ENCODE assay signal across 8 cellular contexts in the genomic region with DNA sequence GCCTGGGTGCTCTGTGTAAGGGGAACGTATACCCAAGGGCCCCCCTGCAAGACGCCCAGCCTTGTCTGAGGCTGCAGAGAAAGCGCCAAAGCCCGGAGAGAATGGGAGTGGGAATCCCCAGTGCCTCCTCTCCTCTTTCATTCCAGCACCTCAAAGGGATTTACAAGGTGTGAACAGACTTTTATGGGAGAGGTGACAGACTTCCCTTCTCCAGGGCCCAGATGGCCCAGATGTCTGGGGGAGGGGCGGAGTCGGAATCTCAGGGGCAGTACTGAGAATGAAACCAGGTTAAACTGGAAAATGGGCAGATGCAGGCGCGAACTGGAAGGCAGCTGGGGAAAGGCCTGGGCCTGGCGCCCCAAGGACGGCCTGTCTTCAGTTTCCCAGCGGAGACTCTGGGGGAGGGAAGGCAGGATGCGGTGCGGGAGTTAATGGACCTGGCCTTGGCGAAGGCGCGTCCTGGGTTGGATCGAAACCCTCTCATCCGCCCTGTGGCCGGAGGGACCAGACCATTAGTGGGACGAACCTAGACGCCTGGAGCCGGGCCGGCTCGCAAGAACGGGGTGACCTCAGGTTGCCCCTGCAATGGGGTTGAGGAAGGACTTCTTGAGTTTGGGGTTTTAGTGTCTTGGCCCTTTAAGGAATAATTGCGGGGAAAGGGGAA. TPM values are rescaled to one million over a fixed set of nuclear protein-coding genes. Genes with fewer than 3 reads are reported as not detected.
DNase-seq lines count a peak whose midpoint lies in the region; ATAC-seq and TF ChIP-seq lines count a peak whose summit lies in the region.

No MANE protein-coding gene starts in this region.

- H3K27ac ChIP-seq in OCI-LY7 (ENCODE audit: low read depth, low read length, poor library complexity, severe bottlenecking), result peak overlapping the region; percentile 74
- peak overlapping the region; percentile 21 for H3K27ac ChIP-seq in brain microvascular endothelial cell
- peak overlapping the region; percentile 77 to 93 (median 85) for H3K27ac ChIP-seq in right lobe of liver
- H3K27ac ChIP-seq in substantia nigra (ENCODE audit: low read depth, low read length, poor library complexity, severe bottlenecking), result peak overlapping the region; percentile 80

- H3K36me3 ChIP-seq in OCI-LY7 (ENCODE audit: insufficient read depth, low read length) (no peaks in the 10 kb centered on the region), brain microvascular endothelial cell (replicated peaks) (peaks cover 10% of the 10 kb centered on the region), right lobe of liver (peaks cover 0 to 9% (median 0%) of the 10 kb centered on the region in 4 donors)

- no peaks in the 10 kb centered on the region for H3K27me3 ChIP-seq in brain microvascular endothelial cell (replicated peaks)
- no peaks in the 10 kb centered on the region for H3K27me3 ChIP-seq in right lobe of liver

- TF ChIP-seq CTCF in OCI-LY7 (conservative IDR thresholded peaks at IDR 0.05; ENCODE audit: low read length) (peak; percentile 66; the same call in 1 of the 2 replicates), brain microvascular endothelial cell (IDR thresholded peaks at IDR 0.05; ENCODE audit: low read depth, low read length, missing control alignments) (no peak), right lobe of liver (IDR thresholded peaks at IDR 0.05) (no peak)

- in situ Hi-C loops in brain microvascular endothelial cell (cut with HindIII; ENCODE audit: low pct_ligation_motif_present, low sequenced_read_pairs) (no loop called here), G401 (cut with HindIII; ENCODE audit: low sequenced_read_pairs) (no loop called here)

- intact Hi-C loops in OCI-LY7 (cut with micrococcal nuclease; ENCODE audit: unreplicated experiment), result loop anchor here (1.0 to 5.0 kb wide), 5 partner anchors 14 to 137 kb away; a partner anchor contains a TSS
- intact Hi-C loops in right lobe of liver (cut with DNase I), result loop anchor here in 1 of 2 donors (10.0 kb wide), 1 partner anchor 126 kb away; no protein-coding TSS in a partner anchor

- no peaks in the 10 kb centered on the region for H3K9me3 ChIP-seq in OCI-LY7 (ENCODE audit: low read length)
- no peaks in the 10 kb centered on the region for H3K9me3 ChIP-seq in right lobe of liver

- POLR2A ChIA-PET in OCI-LY7 (lab: Charles Lee), result interaction anchor here (1.0 to 1.8 kb wide), 2 partner anchors 101 to 125 kb away, joined by 3 to 6 read pairs; no protein-coding TSS in a partner anchor

- peak overlapping the region; percentile 78 for H3K4me2 ChIP-seq in OCI-LY7 (ENCODE audit: low read length)

- H2AFZ ChIP-seq in OCI-LY7 (ENCODE audit: low read length), result peak overlapping the region; percentile 68

- no peak for TF ChIP-seq POLR2A in right lobe of liver (IDR thresholded peaks at IDR 0.05)

- BruUV-seq in OCI-LY7 (replicated peaks; lab: Mats Ljungman, UMichigan), result no TSS peak

- peaks cover 13% of the 10 kb centered on the region; the same call in 1 of the 2 replicates for H3K79me2 ChIP-seq in OCI-LY7 (ENCODE audit: insufficient read depth, low read depth, low read length)

- no peak for ATAC-seq in right lobe of liver

- peaks cover 53% of the 10 kb centered on the region for H3K4me1 ChIP-seq in OCI-LY7 (ENCODE audit: insufficient read depth, low read length, poor library complexity, severe bottlenecking)
- H3K4me1 ChIP-seq in right lobe of liver, result peaks cover 4 to 35% (median 18%) of the 10 kb centered on the region in 4 donors

- H3K9me2 ChIP-seq in OCI-LY7 (ENCODE audit: insufficient read depth, low read length), result no peaks in the 10 kb centered on the region

- H3K4me3 ChIP-seq in OCI-LY7 (ENCODE audit: low read depth, low read length, poor library complexity, severe bottlenecking) (peak overlapping the region; percentile 48), brain microvascular endothelial cell (ENCODE audit: low read depth, low read length) (peak overlapping the region; percentile 38), right lobe of liver (peak overlapping the region; percentile 15 to 72 (median 52))

- CTCF ChIA-PET in OCI-LY7 (lab: Charles Lee; ENCODE audit: unreplicated experiment), result interaction anchor here (0.7 kb wide), 1 partner anchor 125 kb away, joined by 4 read pairs; no protein-coding TSS in a partner anchor

- H4K20me1 ChIP-seq in OCI-LY7 (ENCODE audit: insufficient read depth, low read length), result no peaks in the 10 kb centered on the region

- DNase-seq in DMS114 treated with DMSO at 0.1 percent for 48 hours (lab: John Stamatoyannopoulos, UW; ENCODE audit: unreplicated experiment), result peak; percentile 21
- DNase-seq in OCI-LY7 (ENCODE audit: low spot score), result peak; percentile 30
- no peak for DNase-seq in brain microvascular endothelial cell
- DNase-seq in right lobe of liver, result peak in 2 of 3 donors; percentile 59 to 74
- DNase-seq in substantia nigra (lab: John Stamatoyannopoulos, UW), result peak in 6 of 49 donors; percentile 33 to 58 (median 49)
- no peak for DNase-seq in kidney tubule cell (ENCODE audit: low spot score)
- DNase-seq in NCI-H1694 treated with DMSO at 0.1 percent for 48 hours (lab: John Stamatoyannopoulos, UW), result no peak
- no peak for DNase-seq in G401 (ENCODE audit: low spot score)

- 2% methylated on average over 19 of the region's 26 CpGs for WGBS in right lobe of liver (ENCODE audit: insufficient coverage, low coverage, low lambda C conversion rate, missing lambda C conversion rate)

RNA-seq across cellular contexts. Expression of a gene that starts 0.6 kb away (rescaled TPM):
- 16.1 and 22.2 TPM in 2 replicates for total RNA-seq in OCI-LY7 (2014; rRNA removed; shearing (Covaris generic))
- total RNA-seq in OCI-LY7 (2022), result 19.9 TPM in 2 replicates
- total RNA-seq in right lobe of liver, result 10 to 100 TPM in 2 of 6 experiments, 1 to 10 TPM in 4; 7.5 to 14.9 (median 9.3) TPM
- 74.8 and 108 TPM in 2 replicates for total RNA-seq in G401 (2014; rRNA removed; shearing (Covaris generic))

RNA-seq across cellular contexts. Expression of a gene that starts 1.5 kb away (rescaled TPM):
- total RNA-seq in OCI-LY7 (2014; rRNA removed; shearing (Covaris generic)), result 77.5 and 88.3 TPM in 2 replicates
- 63.2 and 73.2 TPM in 2 replicates for total RNA-seq in OCI-LY7 (2022)
- 10 to 100 TPM; 22.3 to 53.0 (median 41.3) TPM for total RNA-seq in right lobe of liver
- total RNA-seq in G401 (2014; rRNA removed; shearing (Covaris generic)), result 27.5 and 34.7 TPM in 2 replicates

RNA-seq across cellular contexts. Expression of a gene that starts 18.4 kb away (rescaled TPM):
- 0.13 and 0.57 TPM in 2 replicates for total RNA-seq in OCI-LY7 (2014; rRNA removed; shearing (Covaris generic))
- total RNA-seq in OCI-LY7 (2022) (0.74 TPM in 1 of 2 replicates, not detected in the other), right lobe of liver (over 10,000 TPM; 10,569 to 17,502 (median 15,749) TPM)
- total RNA-seq in G401 (2014; rRNA removed; shearing (Covaris generic)), result 2.1 and 2.3 TPM in 2 replicates

RNA-seq across cellular contexts. Expression of a gene that starts 28.4 kb away (rescaled TPM):
- 7.8 and 8.5 TPM in 2 replicates for total RNA-seq in OCI-LY7 (2014; rRNA removed; shearing (Covaris generic))
- 9.8 and 13.3 TPM in 2 replicates for total RNA-seq in OCI-LY7 (2022)
- 1 to 10 TPM in 4 of 6 experiments, under 1 TPM in 2; 0.72 to 2.3 (median 1.3) TPM for total RNA-seq in right lobe of liver
- total RNA-seq in G401 (2014; rRNA removed; shearing (Covaris generic)), result 12.2 and 16.1 TPM in 2 replicates

RNA-seq across cellular contexts. Expression of a gene that starts 33.6 kb away (rescaled TPM):
- total RNA-seq in OCI-LY7 (2014; rRNA removed; shearing (Covaris generic)), result 76.1 and 90.7 TPM in 2 replicates
- total RNA-seq in OCI-LY7 (2022) (92.7 and 107 TPM in 2 replicates), right lobe of liver (1 to 10 TPM; 1.1 to 7.9 (median 3.1) TPM)
- not detected in 2 replicates for total RNA-seq in G401 (2014; rRNA removed; shearing (Covaris generic))

Comparison
In these comparisons a context has a peak if more than half of its experiments do, and no peak if none do; other contexts are left out.
1. DNase-seq: peak in DMS114 treated with DMSO at 0.1 percent for 48 hours (single experiment), OCI-LY7 (single experiment) and right lobe of liver (2 of 3); none in brain microvascular endothelial cell (single experiment), kidney tubule cell (single experiment), NCI-H1694 treated with DMSO at 0.1 percent for 48 hours (single experiment) and G401 (single experiment).
2. H3K27ac ChIP-seq: peak in every context shown above with its lines; median percentile 85 in right lobe of liver; 80 in substantia nigra; 74 in OCI-LY7; 21 in brain microvascular endothelial cell.
3. RNA of a gene that starts 18.4 kb away (total RNA-seq): 10,569 to 17,502 TPM in right lobe of liver; 2.1 to 2.3 TPM in G401 and 0.13 to 0.74 TPM in OCI-LY7; every median in the first group is over 1,000 times any median in the second.
4. Peak in every context shown above with its lines, with median percentiles within 50 percentile points of each other: H3K4me3 ChIP-seq.